Comparison of ENCODE assay signal across 8 cellular contexts in the genomic region with DNA sequence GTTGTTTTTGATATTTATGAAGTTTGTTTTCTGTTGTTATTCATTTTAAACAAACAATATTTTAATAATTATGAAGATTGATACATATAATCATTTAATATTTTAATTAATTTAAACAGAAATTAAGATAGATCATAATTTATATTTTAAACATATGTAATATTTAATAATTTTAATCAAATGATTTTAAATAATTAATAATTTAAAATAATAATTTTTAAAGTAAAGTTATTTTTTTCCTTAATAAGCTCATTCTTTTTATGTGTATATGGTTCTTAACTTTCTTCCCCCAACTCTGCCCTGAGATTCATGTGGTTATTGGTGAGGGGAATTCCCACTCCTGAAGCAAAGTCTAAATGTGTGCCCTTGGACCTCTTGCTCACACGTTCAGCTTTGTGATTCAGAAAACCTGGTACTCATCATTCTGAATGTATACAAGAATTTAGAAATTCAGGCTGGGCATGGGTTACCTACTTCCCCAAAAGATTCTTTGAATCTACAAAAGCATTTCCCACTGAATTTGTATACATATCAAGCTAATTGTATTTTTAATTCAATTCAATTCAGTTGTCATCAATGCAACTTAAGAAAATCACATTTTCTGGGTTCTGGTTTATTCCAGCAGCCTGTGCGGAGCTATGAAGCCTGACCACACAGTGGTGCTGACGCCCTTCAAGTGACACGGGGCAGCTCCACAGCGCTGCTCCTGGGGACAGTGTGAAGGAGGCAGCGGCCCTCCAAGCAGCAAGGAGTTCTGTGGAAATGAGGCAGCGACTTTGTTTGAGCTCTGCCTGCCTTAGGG.
DNase-seq lines count a peak whose midpoint lies in the region; ATAC-seq and FAIRE-seq lines count a peak whose summit lies in the region.

No MANE protein-coding gene starts in this region.

- FAIRE-seq in RCC 7860 (lab: Jason Lieb, UNC): peak; percentile 85

- peak; percentile 60 for DNase-seq in SIG-M5 treated with dmso at 0.1 percent for 504 hours (lab: John Stamatoyannopoulos, UW; ENCODE audit: unreplicated experiment)
- no peak for DNase-seq in SIG-M5 (lab: John Stamatoyannopoulos, UW)
- DNase-seq in HUDEP-2 (lab: John Stamatoyannopoulos, UW; ENCODE audit: unreplicated experiment in 76 of 76): peak in 43 of 76 experiments; percentile 4 to 71 (median 31)
- peak; percentile 65 for DNase-seq in RCC 7860 (ENCODE audit: low spot score)
- peak in 51 of 56 donors; percentile 9 to 83 (median 53) for DNase-seq in amygdala (lab: John Stamatoyannopoulos, UW)
- DNase-seq in left cardiac atrium: peak; percentile 80
- DNase-seq in putamen (ENCODE audit: low spot score): peak; percentile 74

- ATAC-seq in GM21723 (IDR thresholded peaks at IDR 0.05; ENCODE audit: unreplicated experiment) (peak; percentile 98), left cardiac atrium (peak; percentile 99 to 100)

- intact Hi-C loops in left cardiac atrium (cut with DNase I): loop anchor here (2.0 to 5.0 kb wide), 2 partner anchors 367 to 369 kb away; no protein-coding TSS in a partner anchor
